ENCODE assay signal across 29 cellular contexts in genomic region chr14:91613459-91614145, GRCh38.
"Had no signal": no experiment of that assay in that cellular context is flagged by ENCODE, and none has a peak within 500 bp of the region (broad histone marks: within the 10 kb centered on the region; RNA-seq: fewer than 3 reads in every experiment).

No MANE protein-coding gene starts in this region.

- H3K36me3 Mint-ChIP-seq: activated CD8-positive, alpha-beta memory T cell treated with anti-CD3 and anti-CD28 coated beads, Interleukin-2, amount 10 ng/mL, durations not matched to agents 7 days and 5 days; neural progenitor cell; stimulated activated effector memory CD8-positive, alpha-beta T cell treated with anti-CD3 and anti-CD28 coated beads, Interleukin-12 subunit alpha, Interleukin-12 subunit beta, amount 100 ng/mL, for 72 hours had no signal

- H3K27me3 ChIP-seq: brain microvascular endothelial cell, gastrocnemius medialis, heart left ventricle, neural progenitor cell, ovary, stomach, upper lobe of left lung had no signal

- H3K4me3 Mint-ChIP-seq: activated CD4-positive, alpha-beta memory T cell treated with anti-CD3 and anti-CD28 coated beads, Interleukin-2, amount 10 ng/mL, durations not matched to agents 7 days and 5 days; activated CD4-positive, alpha-beta T cell treated with anti-CD3 and anti-CD28 coated beads for 36 hours; activated CD8-positive, alpha-beta memory T cell treated with anti-CD3 and anti-CD28 coated beads, Interleukin-2, amount 10 ng/mL, durations not matched to agents 7 days and 5 days; activated naive CD4-positive, alpha-beta T cell treated with anti-CD3 and anti-CD28 coated beads for 36 hours; activated naive CD8-positive, alpha-beta T cell treated with anti-CD3 and anti-CD28 coated beads, Interleukin-2, amount 50 U/mL, for 24 hours; naive thymus-derived CD4-positive, alpha-beta T cell; neural progenitor cell; stimulated activated effector memory CD8-positive, alpha-beta T cell treated with anti-CD3 and anti-CD28 coated beads, Interleukin-12 subunit alpha, Interleukin-12 subunit beta, amount 100 ng/mL, for 72 hours; T-helper 2 cell treated with Interferon-gamma antibody and Interleukin-4, amounts not matched to agents 5 μg/mL and 100 μg/mL, for 36 hours; WTC11 had no signal

- H3K4me3 ChIP-seq: gastrocnemius medialis, heart left ventricle, mucosa of descending colon, neural progenitor cell, ovary, psoas muscle, stomach, upper lobe of left lung had no signal

- H3K9me3 Mint-ChIP-seq: activated CD4-positive, alpha-beta memory T cell treated with anti-CD3 and anti-CD28 coated beads, Interleukin-2, amount 10 ng/mL, durations not matched to agents 7 days and 5 days; activated naive CD4-positive, alpha-beta T cell treated with anti-CD3 and anti-CD28 coated beads for 36 hours; activated naive CD8-positive, alpha-beta T cell treated with anti-CD3 and anti-CD28 coated beads, Interleukin-2, amount 50 U/mL, for 24 hours; activated T-helper 2 cell treated with anti-CD3 and anti-CD28 coated beads, Interferon-gamma antibody, Interleukin-2, Interleukin-4, amounts not matched to agents 10 μg/mL and 5 μg/mL and 100 μg/mL, durations not matched to agents 14 hours and 24 hours and 36 hours; naive thymus-derived CD4-positive, alpha-beta T cell; stimulated activated effector memory CD8-positive, alpha-beta T cell treated with anti-CD3 and anti-CD28 coated beads, Interleukin-12 subunit alpha, Interleukin-12 subunit beta, amount 100 ng/mL, for 72 hours; T-helper 2 cell treated with Interferon-gamma antibody and Interleukin-4, amounts not matched to agents 5 μg/mL and 100 μg/mL, for 36 hours had no signal

- H3K9me3 ChIP-seq: gastrocnemius medialis, heart left ventricle, mucosa of descending colon, ovary, psoas muscle, stomach, upper lobe of left lung had no signal

- H3K4me1 Mint-ChIP-seq: activated CD4-positive, alpha-beta memory T cell treated with anti-CD3 and anti-CD28 coated beads, Interleukin-2, amount 10 ng/mL, durations not matched to agents 7 days and 5 days; naive thymus-derived CD4-positive, alpha-beta T cell; neural progenitor cell; stimulated activated effector memory CD8-positive, alpha-beta T cell treated with anti-CD3 and anti-CD28 coated beads, Interleukin-12 subunit alpha, Interleukin-12 subunit beta, amount 100 ng/mL, for 72 hours; WTC11 had no signal

- H3K27me3 Mint-ChIP-seq: activated CD4-positive, alpha-beta memory T cell treated with anti-CD3 and anti-CD28 coated beads, Interleukin-2, amount 10 ng/mL, durations not matched to agents 7 days and 5 days; activated CD4-positive, alpha-beta T cell treated with anti-CD3 and anti-CD28 coated beads for 36 hours; activated CD8-positive, alpha-beta memory T cell treated with anti-CD3 and anti-CD28 coated beads, Interleukin-2, amount 10 ng/mL, durations not matched to agents 7 days and 5 days; activated naive CD8-positive, alpha-beta T cell treated with anti-CD3 and anti-CD28 coated beads, Interleukin-2, amount 50 U/mL, for 24 hours; naive thymus-derived CD4-positive, alpha-beta T cell had no signal

- FAIRE-seq: kidney, TTC549 had no signal

- H3K4me1 ChIP-seq: gastrocnemius medialis, heart left ventricle, neural progenitor cell, psoas muscle, stomach, upper lobe of left lung had no signal

- H3K9ac ChIP-seq: neural progenitor cell had no signal

- ATAC-seq: activated CD8-positive, alpha-beta memory T cell treated with anti-CD3 and anti-CD28 coated beads, Interleukin-2, amount 10 ng/mL, durations not matched to agents 7 days and 5 days; activated naive CD8-positive, alpha-beta T cell treated with anti-CD3 and anti-CD28 coated beads, Interleukin-2, amount 50 U/mL, for 24 hours; esophagus mucosa; gastrocnemius medialis; heart left ventricle; left ventricle myocardium superior; mucosa of descending colon; naive thymus-derived CD4-positive, alpha-beta T cell; psoas muscle; right cardiac atrium; WTC11 had no signal

- H3K4me2 ChIP-seq: neural progenitor cell had no signal

- H3K27ac Mint-ChIP-seq: activated CD4-positive, alpha-beta memory T cell treated with anti-CD3 and anti-CD28 coated beads, Interleukin-2, amount 10 ng/mL, durations not matched to agents 7 days and 5 days; activated CD4-positive, alpha-beta T cell treated with anti-CD3 and anti-CD28 coated beads for 36 hours; activated CD8-positive, alpha-beta memory T cell treated with anti-CD3 and anti-CD28 coated beads, Interleukin-2, amount 10 ng/mL, durations not matched to agents 7 days and 5 days; activated naive CD4-positive, alpha-beta T cell treated with anti-CD3 and anti-CD28 coated beads for 36 hours; activated naive CD8-positive, alpha-beta T cell treated with anti-CD3 and anti-CD28 coated beads, Interleukin-2, amount 50 U/mL, for 24 hours; activated T-helper 2 cell treated with anti-CD3 and anti-CD28 coated beads, Interferon-gamma antibody, Interleukin-2, Interleukin-4, amounts not matched to agents 10 μg/mL and 5 μg/mL and 100 μg/mL, durations not matched to agents 14 hours and 24 hours and 36 hours; neural progenitor cell; stimulated activated effector memory CD8-positive, alpha-beta T cell treated with anti-CD3 and anti-CD28 coated beads, Interleukin-12 subunit alpha, Interleukin-12 subunit beta, amount 100 ng/mL, for 72 hours; T-helper 2 cell treated with Interferon-gamma antibody and Interleukin-4, amounts not matched to agents 5 μg/mL and 100 μg/mL, for 36 hours; WTC11 had no signal

- DNase-seq: activated CD4-positive, alpha-beta memory T cell treated with anti-CD3 and anti-CD28 coated beads, Interleukin-2, amount 10 ng/mL, durations not matched to agents 7 days and 5 days; activated CD4-positive, alpha-beta T cell treated with anti-CD3 and anti-CD28 coated beads for 36 hours; activated CD8-positive, alpha-beta memory T cell treated with anti-CD3 and anti-CD28 coated beads, Interleukin-2, amount 10 ng/mL, durations not matched to agents 7 days and 5 days; activated naive CD4-positive, alpha-beta T cell treated with anti-CD3 and anti-CD28 coated beads for 36 hours; activated naive CD8-positive, alpha-beta T cell treated with anti-CD3 and anti-CD28 coated beads, Interleukin-2, amount 50 U/mL, for 24 hours; anterior cingulate cortex; effector CD4-positive, alpha-beta T cell; gastrocnemius medialis; heart left ventricle; kidney; left ventricle myocardium superior; mesenchymal stem cell; mucosa of descending colon; naive thymus-derived CD4-positive, alpha-beta T cell; ovary; psoas muscle; right cardiac atrium; small intestine; stimulated activated CD4-positive, alpha-beta T cell treated with anti-CD3 and anti-CD28 coated beads, Interleukin-4, amount 100 ng/mL, for 1 hour; stomach; upper lobe of left lung had no signal

- H2AFZ ChIP-seq: neural progenitor cell had no signal

- H3K36me3 ChIP-seq: brain microvascular endothelial cell, gastrocnemius medialis, heart left ventricle, ovary, stomach, upper lobe of left lung had no signal

- H3K27ac ChIP-seq: brain microvascular endothelial cell, gastrocnemius medialis, heart left ventricle, neural progenitor cell, ovary, psoas muscle, stomach, upper lobe of left lung had no signal
